Comparison of ENCODE assay signal across 8 cellular contexts in genomic region chr12:1795785-1796514, GRCh38. TPM values are rescaled to one million over a fixed set of nuclear protein-coding genes. Genes with fewer than 3 reads are reported as not detected.
DNase-seq lines count a peak whose midpoint lies in the region; ATAC-seq and TF ChIP-seq lines count a peak whose summit lies in the region.

No MANE protein-coding gene starts in this region.

- H3K4me3 Mint-ChIP-seq in dendritic cell treated with granulocyte-macrophage colony-stimulating factor and Interleukin-4, amounts not matched to agents 40 ng/mL and 50 ng/mL, for 4 days = peak overlapping the region; percentile 89

- peak overlapping the region; percentile 54 for H3K4me3 ChIP-seq in lower leg skin (ENCODE audit: low read depth, poor library complexity, severe bottlenecking)

- intact Hi-C loops in dendritic cell treated with granulocyte-macrophage colony-stimulating factor and Interleukin-4, amounts not matched to agents 40 ng/mL and 50 ng/mL, for 4 days (cut with micrococcal nuclease) = loop anchor here (1.0 to 10.0 kb wide), 4 partner anchors 17 to 239 kb away; no protein-coding TSS in a partner anchor
- intact Hi-C loops in lower leg skin (cut with DNase I; ENCODE audit: low total_unique reads) = loop anchor here (5.0 kb wide), 2 partner anchors 141 to 491 kb away; no protein-coding TSS in a partner anchor

- peaks cover 9% of the 10 kb centered on the region for H3K36me3 Mint-ChIP-seq in dendritic cell treated with granulocyte-macrophage colony-stimulating factor and Interleukin-4, amounts not matched to agents 40 ng/mL and 50 ng/mL, for 4 days (ENCODE audit: low read depth)

- H3K9me3 Mint-ChIP-seq in dendritic cell treated with granulocyte-macrophage colony-stimulating factor and Interleukin-4, amounts not matched to agents 40 ng/mL and 50 ng/mL, for 4 days = no peaks in the 10 kb centered on the region

- ATAC-seq in GM19043 (IDR thresholded peaks at IDR 0.05; ENCODE audit: low read depth, unreplicated experiment) = peak; percentile 87
- ATAC-seq in HG03342 (IDR thresholded peaks at IDR 0.05; ENCODE audit: unreplicated experiment) = peak; percentile 94

- H3K27ac Mint-ChIP-seq in dendritic cell treated with granulocyte-macrophage colony-stimulating factor and Interleukin-4, amounts not matched to agents 40 ng/mL and 50 ng/mL, for 4 days = peak overlapping the region; percentile 96

- no peak for TF ChIP-seq POLR2A in lower leg skin (IDR thresholded peaks at IDR 0.05)

- peaks cover 38% of the 10 kb centered on the region for H3K4me1 Mint-ChIP-seq in dendritic cell treated with granulocyte-macrophage colony-stimulating factor and Interleukin-4, amounts not matched to agents 40 ng/mL and 50 ng/mL, for 4 days (ENCODE audit: low read depth)

- H3K27me3 Mint-ChIP-seq in dendritic cell treated with granulocyte-macrophage colony-stimulating factor and Interleukin-4, amounts not matched to agents 40 ng/mL and 50 ng/mL, for 4 days = no peaks in the 10 kb centered on the region

- DNase-seq in C1 segment of cervical spinal cord (lab: John Stamatoyannopoulos, UW) = peak; percentile 36 to 94 (median 80)
- peak; percentile 53 to 90 for DNase-seq in NCI-H526 (lab: John Stamatoyannopoulos, UW)
- DNase-seq in activated CD4-positive, alpha-beta T cell treated with anti-CD3 and anti-CD28 coated beads, Interleukin-2, amount 50 U/mL, for 24 hours (ENCODE audit: low read depth in 1 of 2, low spot score in 1 of 2) = peak; percentile 90
- DNase-seq in lower leg skin (ENCODE audit: low spot score in 2 of 2) = peak; percentile 89 to 98
- peak; percentile 90 to 92 for DNase-seq in stimulated activated CD4-positive, alpha-beta T cell treated with anti-CD3 and anti-CD28 coated beads, Interleukin-4, amount 100 ng/mL, for 48 hours (ENCODE audit: low read depth in 2 of 2)

- 2 to 5% methylated on average over 31 to 34 of the region's 45 CpGs for WGBS in lower leg skin, 2 donors

- TF ChIP-seq CTCF in lower leg skin (IDR thresholded peaks at IDR 0.05) = peak in 1 of 3 donors; percentile 66

RNA-seq across cellular contexts. Expression of gene LRTM2, which starts 24.4 kb away (rescaled TPM):
- not detected for total RNA-seq in lower leg skin

Comparison
In these comparisons a context has a peak if more than half of its experiments do, and no peak if none do; other contexts are left out.
1. Peak in every context shown above with its lines: DNase-seq, ATAC-seq and H3K4me3 ChIP-seq.